ENCODE assay signal across 27 cellular contexts in the genomic region with DNA sequence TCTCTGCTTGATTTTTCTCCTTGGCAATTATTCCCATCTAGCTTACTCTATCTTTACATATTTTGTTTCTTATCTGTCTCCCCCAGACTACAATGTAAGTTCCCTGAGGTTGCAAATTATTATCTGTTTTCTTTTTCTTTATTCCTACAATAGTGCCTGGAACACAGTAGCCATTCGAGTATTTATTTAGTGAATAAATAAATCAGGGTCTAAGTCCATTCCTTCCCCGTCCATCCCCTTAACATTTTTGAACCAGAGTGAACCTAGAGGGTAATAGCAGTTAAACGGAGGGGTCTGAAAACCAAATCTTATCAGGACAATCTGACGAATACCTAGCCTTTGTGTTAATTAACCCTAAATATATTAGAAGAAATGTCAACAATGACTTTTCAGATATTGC.
"Had no signal": no experiment of that assay in that cellular context is flagged by ENCODE, and none has a peak within 500 bp of the region (broad histone marks: within the 10 kb centered on the region; RNA-seq: fewer than 3 reads in every experiment).

No MANE protein-coding gene starts in this region.

- H3K9ac ChIP-seq: neural progenitor cell, parathyroid adenoma had no signal

- H3K36me3 ChIP-seq: neural progenitor cell, ovary, right lobe of liver, sigmoid colon, stomach, thoracic aorta, thyroid gland, tibial nerve, upper lobe of left lung, vagina had no signal

- H3K4me1 Mint-ChIP-seq: naive thymus-derived CD8-positive, alpha-beta T cell; stimulated activated effector memory CD8-positive, alpha-beta T cell treated with anti-CD3 and anti-CD28 coated beads, Interleukin-12 subunit alpha, Interleukin-12 subunit beta, amount 100 ng/mL, for 72 hours; stimulated activated naive B cell treated with anti-CD40 and anti-IgM and Interleukin-4, amounts not matched to agents 10 μg/mL and 1 μg/mL and 100 μg/mL, for 72 hours had no signal

- H3K27ac ChIP-seq: neural progenitor cell, ovary, parathyroid adenoma, psoas muscle, right lobe of liver, sigmoid colon, stomach, thoracic aorta, thyroid gland, tibial nerve, upper lobe of left lung, vagina had no signal

- H3K4me3 Mint-ChIP-seq: naive thymus-derived CD8-positive, alpha-beta T cell; natural killer cell treated with Interleukin-12 subunit alpha and Interleukin-12 subunit beta and Interleukin-15 and Interleukin-18, amount 100 ng/mL, for 72 hours; neural progenitor cell; stimulated activated effector memory CD8-positive, alpha-beta T cell treated with anti-CD3 and anti-CD28 coated beads, Interleukin-12 subunit alpha, Interleukin-12 subunit beta, amount 100 ng/mL, for 72 hours; stimulated activated naive B cell treated with anti-CD40 and anti-IgM and Interleukin-4, amounts not matched to agents 10 μg/mL and 1 μg/mL and 100 μg/mL, for 72 hours; stimulated activated naive CD8-positive, alpha-beta T cell treated with anti-CD3 and anti-CD28 coated beads, Interleukin-15, Interleukin-2, amounts not matched to agents 100 ng/mL and 50 ng/mL, for 24 hours had no signal

- FAIRE-seq: small intestine, urothelium cell line had no signal

- DNase-seq: naive thymus-derived CD8-positive, alpha-beta T cell; occipital lobe; ovary; posterior cingulate gyrus; psoas muscle; right cardiac atrium; sigmoid colon; small intestine; stimulated activated CD4-positive, alpha-beta T cell treated with anti-CD3 and anti-CD28 coated beads, Interleukin-15, amount 100 ng/mL, for 24 hours; stimulated activated CD4-positive, alpha-beta T cell treated with anti-CD3 and anti-CD28 coated beads, Interleukin-2, amount 100 ng/mL, for 24 hours; stimulated activated CD4-positive, alpha-beta T cell treated with anti-CD3 and anti-CD28 coated beads, Interleukin-2, amount 100 ng/mL, for 48 hours; stimulated activated CD4-positive, alpha-beta T cell treated with anti-CD3 and anti-CD28 coated beads, Interleukin-4, amount 100 ng/mL, for 24 hours; stimulated activated naive B cell treated with anti-CD40 and anti-IgM and Interleukin-4, amounts not matched to agents 10 μg/mL and 1 μg/mL and 100 μg/mL, for 72 hours; stimulated activated naive CD4-positive, alpha-beta T cell treated with Interleukin-2 at 50 U/mL for 16 hours; stomach; upper lobe of left lung had no signal

- H3K9me3 Mint-ChIP-seq: naive thymus-derived CD8-positive, alpha-beta T cell; natural killer cell treated with Interleukin-12 subunit alpha and Interleukin-12 subunit beta and Interleukin-15 and Interleukin-18, amount 100 ng/mL, for 72 hours; neural progenitor cell; stimulated activated effector memory CD8-positive, alpha-beta T cell treated with anti-CD3 and anti-CD28 coated beads, Interleukin-12 subunit alpha, Interleukin-12 subunit beta, amount 100 ng/mL, for 72 hours; stimulated activated naive CD8-positive, alpha-beta T cell treated with anti-CD3 and anti-CD28 coated beads, Interleukin-15, Interleukin-2, amounts not matched to agents 100 ng/mL and 50 ng/mL, for 24 hours had no signal

- H3K9me3 ChIP-seq: ovary, psoas muscle, right lobe of liver, sigmoid colon, stomach, thoracic aorta, thyroid gland, tibial nerve, upper lobe of left lung, vagina had no signal

- H3K27ac Mint-ChIP-seq: naive thymus-derived CD8-positive, alpha-beta T cell; natural killer cell treated with Interleukin-12 subunit alpha and Interleukin-12 subunit beta and Interleukin-15 and Interleukin-18, amount 100 ng/mL, for 72 hours; neural progenitor cell; stimulated activated effector memory CD8-positive, alpha-beta T cell treated with anti-CD3 and anti-CD28 coated beads, Interleukin-12 subunit alpha, Interleukin-12 subunit beta, amount 100 ng/mL, for 72 hours; stimulated activated naive B cell treated with anti-CD40 and anti-IgM and Interleukin-4, amounts not matched to agents 10 μg/mL and 1 μg/mL and 100 μg/mL, for 72 hours; stimulated activated naive CD8-positive, alpha-beta T cell treated with anti-CD3 and anti-CD28 coated beads, Interleukin-15, Interleukin-2, amounts not matched to agents 100 ng/mL and 50 ng/mL, for 24 hours had no signal

- H3K4me3 ChIP-seq: neural progenitor cell, ovary, psoas muscle, right lobe of liver, sigmoid colon, stomach, thoracic aorta, thyroid gland, tibial nerve, upper lobe of left lung, vagina had no signal

- H3K4me1 ChIP-seq: parathyroid adenoma, psoas muscle, right lobe of liver, stomach, thyroid gland, tibial nerve, upper lobe of left lung, vagina had no signal

- H3K27me3 ChIP-seq: neural progenitor cell, ovary, right lobe of liver, sigmoid colon, stomach, thyroid gland, tibial nerve, upper lobe of left lung, vagina had no signal

- H3K36me3 Mint-ChIP-seq: naive thymus-derived CD8-positive, alpha-beta T cell; natural killer cell treated with Interleukin-12 subunit alpha and Interleukin-12 subunit beta and Interleukin-15 and Interleukin-18, amount 100 ng/mL, for 72 hours; neural progenitor cell; stimulated activated effector memory CD8-positive, alpha-beta T cell treated with anti-CD3 and anti-CD28 coated beads, Interleukin-12 subunit alpha, Interleukin-12 subunit beta, amount 100 ng/mL, for 72 hours; stimulated activated naive B cell treated with anti-CD40 and anti-IgM and Interleukin-4, amounts not matched to agents 10 μg/mL and 1 μg/mL and 100 μg/mL, for 72 hours had no signal
